In the genomic region with DNA sequence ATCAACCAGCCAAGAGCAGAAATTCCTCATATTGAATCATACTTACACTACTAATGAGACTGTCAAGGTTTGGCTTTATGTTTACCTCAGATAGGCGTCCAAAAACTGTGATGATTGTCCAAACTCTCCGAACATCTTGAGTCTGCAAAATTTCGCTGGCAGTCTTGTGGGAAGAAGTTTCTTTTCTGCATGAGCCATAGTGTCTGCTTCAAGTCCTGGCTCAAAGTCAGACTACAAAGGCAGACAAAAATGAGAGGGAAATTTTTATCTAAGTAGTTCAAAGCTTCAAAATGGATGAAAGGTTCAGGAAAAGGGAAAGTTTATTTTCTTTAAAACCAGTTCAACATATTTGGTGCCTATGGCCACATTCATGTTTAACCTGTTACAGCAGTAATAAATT, we compare ENCODE assay signal across 2 cellular contexts.
TF ChIP-seq lines count a peak whose summit lies in the region.

No MANE protein-coding gene starts in this region.

TF ChIP-seq in SK-N-SH, 30 proteins besides CTCF, POLR2A, EP300 and RAD21 (continued from another document):
- TF ChIP-seq, protein P1, sequence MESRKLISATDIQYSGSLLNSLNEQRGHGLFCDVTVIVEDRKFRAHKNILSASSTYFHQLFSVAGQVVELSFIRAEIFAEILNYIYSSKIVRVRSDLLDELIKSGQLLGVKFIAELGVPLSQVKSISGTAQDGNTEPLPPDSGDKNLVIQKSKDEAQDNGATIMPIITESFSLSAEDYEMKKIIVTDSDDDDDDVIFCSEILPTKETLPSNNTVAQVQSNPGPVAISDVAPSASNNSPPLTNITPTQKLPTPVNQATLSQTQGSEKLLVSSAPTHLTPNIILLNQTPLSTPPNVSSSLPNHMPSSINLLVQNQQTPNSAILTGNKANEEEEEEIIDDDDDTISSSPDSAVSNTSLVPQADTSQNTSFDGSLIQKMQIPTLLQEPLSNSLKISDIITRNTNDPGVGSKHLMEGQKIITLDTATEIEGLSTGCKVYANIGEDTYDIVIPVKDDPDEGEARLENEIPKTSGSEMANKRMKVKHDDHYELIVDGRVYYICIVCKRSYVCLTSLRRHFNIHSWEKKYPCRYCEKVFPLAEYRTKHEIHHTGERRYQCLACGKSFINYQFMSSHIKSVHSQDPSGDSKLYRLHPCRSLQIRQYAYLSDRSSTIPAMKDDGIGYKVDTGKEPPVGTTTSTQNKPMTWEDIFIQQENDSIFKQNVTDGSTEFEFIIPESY (IDR thresholded peaks at IDR 0.05; ENCODE audit: borderline replicate concordance, low read depth) = no peak
- TF ChIP-seq TCF12 (IDR thresholded peaks at IDR 0.05) = no peak
- TF ChIP-seq, protein P2, sequence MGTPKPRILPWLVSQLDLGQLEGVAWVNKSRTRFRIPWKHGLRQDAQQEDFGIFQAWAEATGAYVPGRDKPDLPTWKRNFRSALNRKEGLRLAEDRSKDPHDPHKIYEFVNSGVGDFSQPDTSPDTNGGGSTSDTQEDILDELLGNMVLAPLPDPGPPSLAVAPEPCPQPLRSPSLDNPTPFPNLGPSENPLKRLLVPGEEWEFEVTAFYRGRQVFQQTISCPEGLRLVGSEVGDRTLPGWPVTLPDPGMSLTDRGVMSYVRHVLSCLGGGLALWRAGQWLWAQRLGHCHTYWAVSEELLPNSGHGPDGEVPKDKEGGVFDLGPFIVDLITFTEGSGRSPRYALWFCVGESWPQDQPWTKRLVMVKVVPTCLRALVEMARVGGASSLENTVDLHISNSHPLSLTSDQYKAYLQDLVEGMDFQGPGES (IDR thresholded peaks at IDR 0.05; ENCODE audit: low read depth, low read length) = no peak
- TF ChIP-seq, protein P3, sequence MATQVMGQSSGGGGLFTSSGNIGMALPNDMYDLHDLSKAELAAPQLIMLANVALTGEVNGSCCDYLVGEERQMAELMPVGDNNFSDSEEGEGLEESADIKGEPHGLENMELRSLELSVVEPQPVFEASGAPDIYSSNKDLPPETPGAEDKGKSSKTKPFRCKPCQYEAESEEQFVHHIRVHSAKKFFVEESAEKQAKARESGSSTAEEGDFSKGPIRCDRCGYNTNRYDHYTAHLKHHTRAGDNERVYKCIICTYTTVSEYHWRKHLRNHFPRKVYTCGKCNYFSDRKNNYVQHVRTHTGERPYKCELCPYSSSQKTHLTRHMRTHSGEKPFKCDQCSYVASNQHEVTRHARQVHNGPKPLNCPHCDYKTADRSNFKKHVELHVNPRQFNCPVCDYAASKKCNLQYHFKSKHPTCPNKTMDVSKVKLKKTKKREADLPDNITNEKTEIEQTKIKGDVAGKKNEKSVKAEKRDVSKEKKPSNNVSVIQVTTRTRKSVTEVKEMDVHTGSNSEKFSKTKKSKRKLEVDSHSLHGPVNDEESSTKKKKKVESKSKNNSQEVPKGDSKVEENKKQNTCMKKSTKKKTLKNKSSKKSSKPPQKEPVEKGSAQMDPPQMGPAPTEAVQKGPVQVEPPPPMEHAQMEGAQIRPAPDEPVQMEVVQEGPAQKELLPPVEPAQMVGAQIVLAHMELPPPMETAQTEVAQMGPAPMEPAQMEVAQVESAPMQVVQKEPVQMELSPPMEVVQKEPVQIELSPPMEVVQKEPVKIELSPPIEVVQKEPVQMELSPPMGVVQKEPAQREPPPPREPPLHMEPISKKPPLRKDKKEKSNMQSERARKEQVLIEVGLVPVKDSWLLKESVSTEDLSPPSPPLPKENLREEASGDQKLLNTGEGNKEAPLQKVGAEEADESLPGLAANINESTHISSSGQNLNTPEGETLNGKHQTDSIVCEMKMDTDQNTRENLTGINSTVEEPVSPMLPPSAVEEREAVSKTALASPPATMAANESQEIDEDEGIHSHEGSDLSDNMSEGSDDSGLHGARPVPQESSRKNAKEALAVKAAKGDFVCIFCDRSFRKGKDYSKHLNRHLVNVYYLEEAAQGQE (IDR thresholded peaks at IDR 0.05; ENCODE audit: low read depth, low read length) = no peak
- TF ChIP-seq ELF1 (IDR thresholded peaks at IDR 0.05) = no peak
- TF ChIP-seq NFIC (IDR thresholded peaks at IDR 0.05; ENCODE audit: borderline replicate concordance) = no peak
- TF ChIP-seq TAF1 (IDR thresholded peaks at IDR 0.05; ENCODE audit: borderline replicate concordance, low read depth, low read length) = no peak
- TF ChIP-seq EZH2phosphoT487 (IDR thresholded peaks at IDR 0.05; ENCODE audit: borderline replicate concordance, low read depth) = no peak
- TF ChIP-seq MXI1 (IDR thresholded peaks at IDR 0.05; ENCODE audit: low read depth, low read length) = no peak
- no peak for TF ChIP-seq MAX (IDR thresholded peaks at IDR 0.05; ENCODE audit: low read depth)
- TF ChIP-seq JUND (IDR thresholded peaks at IDR 0.05) = no peak

TF ChIP-seq in SK-N-SH treated with all-trans-retinoic acid at 6 μM for 48 hours, 23 proteins besides CTCF, POLR2A, EP300 and RAD21 (continued from another document):
- no peak for TF ChIP-seq RARB (CRISPR knock-in tag; IDR thresholded peaks at IDR 0.05)
- TF ChIP-seq ZNF70 (CRISPR knock-in tag; IDR thresholded peaks at IDR 0.05) = no peak
- no peak for TF ChIP-seq ZNF565 (CRISPR knock-in tag; conservative IDR thresholded peaks at IDR 0.05; ENCODE audit: low read depth)
- TF ChIP-seq TCF4 (CRISPR knock-in tag; IDR thresholded peaks at IDR 0.05; ENCODE audit: borderline replicate concordance) = no peak
- TF ChIP-seq, protein P4, sequence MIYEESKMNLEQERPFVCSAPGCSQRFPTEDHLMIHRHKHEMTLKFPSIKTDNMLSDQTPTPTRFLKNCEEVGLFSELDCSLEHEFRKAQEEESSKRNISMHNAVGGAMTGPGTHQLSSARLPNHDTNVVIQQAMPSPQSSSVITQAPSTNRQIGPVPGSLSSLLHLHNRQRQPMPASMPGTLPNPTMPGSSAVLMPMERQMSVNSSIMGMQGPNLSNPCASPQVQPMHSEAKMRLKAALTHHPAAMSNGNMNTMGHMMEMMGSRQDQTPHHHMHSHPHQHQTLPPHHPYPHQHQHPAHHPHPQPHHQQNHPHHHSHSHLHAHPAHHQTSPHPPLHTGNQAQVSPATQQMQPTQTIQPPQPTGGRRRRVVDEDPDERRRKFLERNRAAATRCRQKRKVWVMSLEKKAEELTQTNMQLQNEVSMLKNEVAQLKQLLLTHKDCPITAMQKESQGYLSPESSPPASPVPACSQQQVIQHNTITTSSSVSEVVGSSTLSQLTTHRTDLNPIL (CRISPR knock-in tag; IDR thresholded peaks at IDR 0.05; ENCODE audit: low read depth) = no peak
- TF ChIP-seq ZFP3 (CRISPR knock-in tag; IDR thresholded peaks at IDR 0.05) = no peak
- no peak for TF ChIP-seq ZC3H10 (CRISPR knock-in tag; IDR thresholded peaks at IDR 0.05)
- TF ChIP-seq POU6F1 (CRISPR knock-in tag; IDR thresholded peaks at IDR 0.05; ENCODE audit: borderline replicate concordance, low read depth) = no peak
- no peak for TF ChIP-seq ESRRG (CRISPR knock-in tag; IDR thresholded peaks at IDR 0.05)
TF ChIP-seq in SK-N-SH treated with all-trans-retinoic acid at 6 μM for 48 hours: peak in this region for 0.
